Comparison of ENCODE assay signal across 31 cellular contexts in genomic region chr6:8225113-8225512, GRCh38.
"Had no signal": no experiment of that assay in that cellular context is flagged by ENCODE, and none has a peak within 500 bp of the region (broad histone marks: within the 10 kb centered on the region; RNA-seq: fewer than 3 reads in every experiment).

No MANE protein-coding gene starts in this region.

- H2AFZ ChIP-seq: PC-9 had no signal

- H3K36me3 ChIP-seq: cardiac muscle cell had no signal

- H3K4me2 ChIP-seq: PC-9 had no signal

- ATAC-seq: activated CD8-positive, alpha-beta memory T cell treated with anti-CD3 and anti-CD28 coated beads, Interleukin-2, amount 10 ng/mL, durations not matched to agents 7 days and 5 days had no signal

- H3K27me3 ChIP-seq: cardiac muscle cell had no signal

- DNase-seq: activated B cell treated with CpG ODN at 0.5 μM for 24 hours; activated CD4-positive, alpha-beta memory T cell treated with anti-CD3 and anti-CD28 coated beads for 36 hours; activated CD4-positive, alpha-beta T cell treated with anti-CD3 and anti-CD28 coated beads for 4 hours; activated CD4-positive, alpha-beta T cell treated with anti-CD3 and anti-CD28 coated beads, Interleukin-2, amount 50 U/mL, for 1 hour; activated CD4-positive, CD25-positive, alpha-beta regulatory T cell treated with anti-CD3 and anti-CD28 coated beads, Interleukin-2, amount 50 U/mL, for 72 hours; activated CD8-positive, alpha-beta memory T cell treated with anti-CD3 and anti-CD28 coated beads, Interleukin-2, amount 10 ng/mL, durations not matched to agents 7 days and 5 days; activated CD8-positive, alpha-beta memory T cell treated with anti-CD3 and anti-CD28 coated beads, Interleukin-2, amount 50 U/mL, for 48 hours; activated effector memory CD4-positive, alpha-beta T cell treated with Interleukin-2 at 50 U/mL for 16 hours; activated naive CD4-positive, alpha-beta T cell treated with anti-CD3 and anti-CD28 coated beads, Interleukin-2, amount 10 ng/mL, durations not matched to agents 7 days and 5 days; activated naive CD8-positive, alpha-beta T cell treated with anti-CD3 and anti-CD28 coated beads, Interleukin-2, amount 50 U/mL, for 24 hours; activated T-cell treated with anti-CD3 and anti-CD28 coated beads, Interleukin-2, amount 50 U/mL, for 48 hours; anterior cingulate cortex; Kasumi-1; KG1; NCI-H1048; NCI-H1105 treated with DMSO at 0.1 percent for 48 hours; NCI-H1436 treated with DMSO at 0.1 percent for 48 hours; NCI-H1694 treated with DMSO at 0.1 percent for 48 hours; NCI-H2029; NCI-H345; NCI-H524 treated with DMSO at 0.1 percent for 48 hours; NK-92 treated with Interleukin-12 subunit alpha and Interleukin-12 subunit beta, amount 100 ng/mL, for 24 hours; PC-9; Right ventricle myocardium superior; SW 1271; T-helper 1 cell; T-helper 2 cell; T-helper 9 cell had no signal

- H3K27ac ChIP-seq: cardiac muscle cell, PC-9, RWPE1, VCaP had no signal

- H3K4me3 ChIP-seq: cardiac muscle cell, PC-9 had no signal
